Comparison of ENCODE assay signal across 18 cellular contexts in genomic region chr12:64736771-64737170, GRCh38. TPM values are rescaled to one million over a fixed set of nuclear protein-coding genes. Genes with fewer than 3 reads are reported as not detected.
DNase-seq lines count a peak whose midpoint lies in the region; ATAC-seq and TF ChIP-seq lines count a peak whose summit lies in the region.
"Had no signal": no experiment of that assay in that cellular context is flagged by ENCODE, and none has a peak within 500 bp of the region (broad histone marks: within the 10 kb centered on the region; RNA-seq: fewer than 3 reads in every experiment).

No MANE protein-coding gene starts in this region.

- H3K9me2 ChIP-seq in GM23338 (ENCODE audit: insufficient read depth) = no peaks in the 10 kb centered on the region

- no peak overlapping the region for H3K4me3 ChIP-seq in GM23338
- no peak overlapping the region for H3K4me3 ChIP-seq in RWPE2 (ENCODE audit: severe bottlenecking)
- H3K4me3 ChIP-seq: GM12878, HAP-1, PC-9, SJSA1 had no signal

- no peaks in the 10 kb centered on the region for H3K27me3 Mint-ChIP-seq in activated CD8-positive, alpha-beta T cell treated with anti-CD3 and anti-CD28 coated beads for 36 hours
- no peaks in the 10 kb centered on the region for H3K27me3 Mint-ChIP-seq in activated CD8-positive, alpha-beta T cell treated with anti-CD3 and anti-CD28 coated beads, Interleukin-2, amount 10 ng/mL, durations not matched to agents 7 days and 5 days (ENCODE audit: low read depth)
- H3K27me3 Mint-ChIP-seq in GM23338 (ENCODE audit: insufficient read depth, low read depth, poor library complexity) = no peaks in the 10 kb centered on the region
- H3K27me3 Mint-ChIP-seq: CD4-positive, CD25-positive, alpha-beta regulatory T cell had no signal

- H3F3A ChIP-seq in GM23338 (replicated peaks; ENCODE audit: low read depth) = no peaks in the 10 kb centered on the region

- H2AFZ ChIP-seq in GM23338 = no peak overlapping the region
- H2AFZ ChIP-seq: PC-9 had no signal

- peak overlapping the region; percentile 43 for H3K27ac Mint-ChIP-seq in activated CD8-positive, alpha-beta T cell treated with anti-CD3 and anti-CD28 coated beads for 36 hours
- H3K27ac Mint-ChIP-seq in activated CD8-positive, alpha-beta T cell treated with anti-CD3 and anti-CD28 coated beads, Interleukin-2, amount 10 ng/mL, durations not matched to agents 7 days and 5 days = no peak overlapping the region
- peak overlapping the region; percentile 93 for H3K27ac Mint-ChIP-seq in GM23338

- H3K27ac ChIP-seq in GM23338 (ENCODE audit: low read depth) (no peak overlapping the region), RWPE2 (ENCODE audit: poor library complexity, severe bottlenecking) (peak overlapping the region; percentile 24)
- H3K27ac ChIP-seq: PC-9, SJSA1 had no signal

- no peak overlapping the region for H3K4me3 Mint-ChIP-seq in activated CD8-positive, alpha-beta T cell treated with anti-CD3 and anti-CD28 coated beads for 36 hours
- no peak overlapping the region for H3K4me3 Mint-ChIP-seq in activated CD8-positive, alpha-beta T cell treated with anti-CD3 and anti-CD28 coated beads, Interleukin-2, amount 10 ng/mL, durations not matched to agents 7 days and 5 days
- no peak overlapping the region for H3K4me3 Mint-ChIP-seq in GM23338
- H3K4me3 Mint-ChIP-seq: CD4-positive, CD25-positive, alpha-beta regulatory T cell had no signal

- peaks cover 10% of the 10 kb centered on the region for H3K4me1 Mint-ChIP-seq in activated CD8-positive, alpha-beta T cell treated with anti-CD3 and anti-CD28 coated beads for 36 hours (ENCODE audit: low read depth)
- H3K4me1 Mint-ChIP-seq in activated CD8-positive, alpha-beta T cell treated with anti-CD3 and anti-CD28 coated beads, Interleukin-2, amount 10 ng/mL, durations not matched to agents 7 days and 5 days (ENCODE audit: low read depth) = peaks cover 19% of the 10 kb centered on the region
- peaks cover 4% of the 10 kb centered on the region; the same call in 2 of the 3 replicates for H3K4me1 Mint-ChIP-seq in GM23338

- no peaks in the 10 kb centered on the region for H3K9me3 ChIP-seq in RWPE2 (ENCODE audit: severe bottlenecking)
- H3K9me3 ChIP-seq: BE2C, Caco-2, HAP-1, SJSA1 had no signal

- H3K27me3 ChIP-seq in GM23338 (ENCODE audit: insufficient read depth) = no peaks in the 10 kb centered on the region
- no peaks in the 10 kb centered on the region for H3K27me3 ChIP-seq in RWPE2 (ENCODE audit: insufficient read depth, poor library complexity, severe bottlenecking)
- H3K27me3 ChIP-seq: BE2C, SJSA1 had no signal

- H4K20me1 ChIP-seq in GM23338 (replicated peaks; ENCODE audit: insufficient read depth) = 0 out of 2 replicates have a peak, but pooled peaks cover 7% of the 10 kb centered on the region

- no peak for ATAC-seq in activated CD8-positive, alpha-beta T cell treated with anti-CD3 and anti-CD28 coated beads for 36 hours
- ATAC-seq in activated CD8-positive, alpha-beta T cell treated with anti-CD3 and anti-CD28 coated beads, Interleukin-2, amount 10 ng/mL, durations not matched to agents 7 days and 5 days = no peak
- ATAC-seq in GM23338 = no peak
- no peak for ATAC-seq in RWPE2 (ENCODE audit: low read depth)
- ATAC-seq in esophagus mucosa = peak; percentile 48
- ATAC-seq: GM12878 had no signal

- POLR2A ChIA-PET in activated CD8-positive, alpha-beta T cell treated with anti-CD3 and anti-CD28 coated beads for 36 hours (lab: Charles Lee) = no interaction called here
- POLR2A ChIA-PET in activated CD8-positive, alpha-beta T cell treated with anti-CD3 and anti-CD28 coated beads, Interleukin-2, amount 10 ng/mL, durations not matched to agents 7 days and 5 days (lab: Charles Lee) = no interaction called here

- H3K9me3 Mint-ChIP-seq in activated CD8-positive, alpha-beta T cell treated with anti-CD3 and anti-CD28 coated beads for 36 hours = no peaks in the 10 kb centered on the region
- no peaks in the 10 kb centered on the region for H3K9me3 Mint-ChIP-seq in activated CD8-positive, alpha-beta T cell treated with anti-CD3 and anti-CD28 coated beads, Interleukin-2, amount 10 ng/mL, durations not matched to agents 7 days and 5 days (ENCODE audit: insufficient read depth)
- no peaks in the 10 kb centered on the region; the same call in 2 of the 3 replicates for H3K9me3 Mint-ChIP-seq in GM23338
- H3K9me3 Mint-ChIP-seq: CD4-positive, CD25-positive, alpha-beta regulatory T cell had no signal

- no peaks in the 10 kb centered on the region for H3K4me1 ChIP-seq in GM23338 (ENCODE audit: insufficient read depth)
- peaks cover 29% of the 10 kb centered on the region for H3K4me1 ChIP-seq in RWPE2 (ENCODE audit: insufficient read depth, poor library complexity, severe bottlenecking)
- H3K4me1 ChIP-seq: BE2C, Caco-2, HAP-1, SJSA1 had no signal

- no peak overlapping the region for H3K4me2 ChIP-seq in GM23338
- H3K4me2 ChIP-seq: PC-9 had no signal

- H3K79me2 ChIP-seq in GM23338 (replicated peaks; ENCODE audit: insufficient read depth) = no peaks in the 10 kb centered on the region

- TF ChIP-seq CTCF in activated CD8-positive, alpha-beta T cell treated with anti-CD3 and anti-CD28 coated beads for 36 hours (IDR thresholded peaks at IDR 0.05) = no peak
- TF ChIP-seq CTCF in GM23338 (conservative IDR thresholded peaks at IDR 0.05; ENCODE audit: low read depth in 2 of 2) (no peak), RWPE2 (IDR thresholded peaks at IDR 0.05; ENCODE audit: poor library complexity, severe bottlenecking) (no peak)

- no peak for DNase-seq in activated CD8-positive, alpha-beta T cell treated with anti-CD3 and anti-CD28 coated beads for 36 hours
- DNase-seq in activated CD8-positive, alpha-beta T cell treated with anti-CD3 and anti-CD28 coated beads, Interleukin-2, amount 10 ng/mL, durations not matched to agents 7 days and 5 days = no peak
- no peak for DNase-seq in GM23338 (ENCODE audit: low spot score)
- DNase-seq in RWPE2 (ENCODE audit: low spot score) = no peak
- DNase-seq in RKO (ENCODE audit: low spot score) = no peak
- no peak for DNase-seq in OCI-M1 (lab: John Stamatoyannopoulos, UW)
- DNase-seq in NCI-H1930 (lab: John Stamatoyannopoulos, UW) = no peak
- DNase-seq: BE2C, Caco-2, NCI-H1105, NCI-H2227 treated with DMSO at 0.1 percent for 48 hours, NCI-H82, PC-9 had no signal

- 0 out of 2 replicates have a peak, but pooled peaks cover 14% of the 10 kb centered on the region for H3K36me3 ChIP-seq in GM23338 (ENCODE audit: insufficient read depth)
- H3K36me3 ChIP-seq in RWPE2 (ENCODE audit: low read depth) = peaks cover 40% of the 10 kb centered on the region

- CTCF ChIA-PET in activated CD8-positive, alpha-beta T cell treated with anti-CD3 and anti-CD28 coated beads for 36 hours (lab: Charles Lee) = interaction anchor here (0.8 to 1.8 kb wide), 2 partner anchors 9 to 76 kb away, joined by 3 to 4 read pairs; no protein-coding TSS in a partner anchor
- CTCF ChIA-PET in activated CD8-positive, alpha-beta T cell treated with anti-CD3 and anti-CD28 coated beads, Interleukin-2, amount 10 ng/mL, durations not matched to agents 7 days and 5 days (lab: Charles Lee) = interaction anchor here (1.6 to 2.5 kb wide), 2 partner anchors 10 to 13 kb away, joined by 4 to 6 read pairs; no protein-coding TSS in a partner anchor

- H3K36me3 Mint-ChIP-seq in activated CD8-positive, alpha-beta T cell treated with anti-CD3 and anti-CD28 coated beads for 36 hours (ENCODE audit: low read depth) = peaks cover 48% of the 10 kb centered on the region
- peaks cover 50% of the 10 kb centered on the region for H3K36me3 Mint-ChIP-seq in activated CD8-positive, alpha-beta T cell treated with anti-CD3 and anti-CD28 coated beads, Interleukin-2, amount 10 ng/mL, durations not matched to agents 7 days and 5 days (ENCODE audit: low read depth)
- peaks cover 39% of the 10 kb centered on the region for H3K36me3 Mint-ChIP-seq in GM23338 (ENCODE audit: low read depth)

- intact Hi-C loops in activated CD8-positive, alpha-beta T cell treated with anti-CD3 and anti-CD28 coated beads for 36 hours (cut with micrococcal nuclease) = no loop called here

TF ChIP-seq in GM23338, 12 proteins besides CTCF, POLR2A, EP300 and RAD21 (continues in another document):
- TF ChIP-seq ETS1 (IDR thresholded peaks at IDR 0.05) = no peak
- no peak for TF ChIP-seq STAT1 (IDR thresholded peaks at IDR 0.05; ENCODE audit: unreplicated experiment)
- no peak for TF ChIP-seq NANOG (IDR thresholded peaks at IDR 0.05; ENCODE audit: borderline replicate concordance)
- no peak for TF ChIP-seq POLR2AphosphoS5 (IDR thresholded peaks at IDR 0.05; ENCODE audit: low read depth)
- no peak for TF ChIP-seq EZH2 (IDR thresholded peaks at IDR 0.05; ENCODE audit: low read depth, unreplicated experiment)
- no peak for TF ChIP-seq ZNF114 (CRISPR knock-in tag; IDR thresholded peaks at IDR 0.05)

RNA-seq across cellular contexts. Expression of gene GNS, which starts 22.4 kb away (rescaled TPM):
- 10 to 100 TPM; 16.4 to 19.2 TPM for total RNA-seq in activated CD8-positive, alpha-beta T cell treated with anti-CD3 and anti-CD28 coated beads for 36 hours
- total RNA-seq in activated CD8-positive, alpha-beta T cell treated with anti-CD3 and anti-CD28 coated beads, Interleukin-2, amount 10 ng/mL, durations not matched to agents 7 days and 5 days = 10 to 100 TPM; 22.1 to 23.2 TPM
- total RNA-seq in GM23338 (2014; rRNA removed; shearing (Covaris generic)) = 33.7 and 34.9 TPM in 2 replicates
- polyA plus RNA-seq in GM23338 (2016; fragmentation: Nextera tagmentation; extraction: Ambion mirVana) = 9.9 and 12.3 TPM in 2 replicates
- 28.9 TPM for total RNA-seq in esophagus mucosa
